Comparison of ENCODE assay signal across 23 cellular contexts in the genomic region with DNA sequence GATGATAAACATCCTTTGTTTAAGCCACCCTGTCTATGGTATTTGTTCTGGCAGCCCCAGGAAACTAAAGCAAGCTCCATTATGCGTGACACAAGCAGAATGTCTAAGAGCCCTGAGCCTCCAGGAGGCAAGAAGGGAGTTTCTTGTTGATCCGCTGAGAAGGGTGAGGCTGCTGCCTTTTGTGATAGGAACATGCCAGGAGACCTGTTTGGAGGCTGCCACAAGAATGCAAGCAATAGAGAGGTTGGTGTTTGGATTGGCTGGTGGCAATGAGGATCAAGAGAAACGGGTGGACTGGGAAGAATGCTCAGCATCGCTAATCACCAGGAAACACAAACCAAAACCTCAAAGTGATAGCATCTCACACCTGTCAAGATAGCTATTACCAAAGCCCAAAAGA.
DNase-seq lines count a peak whose midpoint lies in the region; TF ChIP-seq lines count a peak whose summit lies in the region.
"Had no signal": no experiment of that assay in that cellular context is flagged by ENCODE, and none has a peak within 500 bp of the region (broad histone marks: within the 10 kb centered on the region; RNA-seq: fewer than 3 reads in every experiment).

No MANE protein-coding gene starts in this region.

- H3K27ac ChIP-seq in right atrium auricular region = no peak overlapping the region
- no peak overlapping the region for H3K27ac ChIP-seq in left ventricle myocardium inferior (replicated peaks)
- H3K27ac ChIP-seq in testis = no peak overlapping the region
- H3K27ac ChIP-seq: BLaER1, RWPE1, SK-N-MC had no signal

- CTCF ChIA-PET in GM10248 (lab: Yijun Ruan, JAX) = no interaction called here

- intact Hi-C loops in left ventricle myocardium inferior (cut with micrococcal nuclease) (no loop called here), testis (cut with DNase I; ENCODE audit: low total_unique reads) (no loop called here)

- H3K4me3 ChIP-seq in right atrium auricular region (no peak overlapping the region), left ventricle myocardium inferior (no peak overlapping the region), testis (no peak overlapping the region)
- H3K4me3 ChIP-seq: BLaER1, GM23338, SK-N-MC had no signal

- H3K36me3 ChIP-seq in right atrium auricular region = no peaks in the 10 kb centered on the region
- H3K36me3 ChIP-seq in left ventricle myocardium inferior = no peaks in the 10 kb centered on the region
- no peaks in the 10 kb centered on the region for H3K36me3 ChIP-seq in testis (ENCODE audit: low read depth, missing control alignments)
- H3K36me3 ChIP-seq: BLaER1 had no signal

- H3K27me3 ChIP-seq in right atrium auricular region (no peaks in the 10 kb centered on the region), left ventricle myocardium inferior (ENCODE audit: low read depth) (peaks cover 42% of the 10 kb centered on the region), testis (no peaks in the 10 kb centered on the region)
- H3K27me3 ChIP-seq: BLaER1 had no signal

- 60 to 83% methylated on average over 4 of the region's 4 CpGs for WGBS in testis, 2 donors

- POLR2A ChIA-PET in GM10248 (lab: Yijun Ruan, JAX) = no interaction called here

- TF ChIP-seq POLR2A in testis (IDR thresholded peaks at IDR 0.05) = no peak

- TF ChIP-seq CTCF in right atrium auricular region (IDR thresholded peaks at IDR 0.05) (no peak), left ventricle myocardium inferior (IDR thresholded peaks at IDR 0.05; ENCODE audit: borderline replicate concordance) (no peak), GM10248 (IDR thresholded peaks at IDR 0.05; ENCODE audit: control extremely low read depth, extremely low read depth, low read depth, missing control alignments) (no peak), testis (IDR thresholded peaks at IDR 0.05) (no peak)

- H3K9me3 ChIP-seq in right atrium auricular region = no peaks in the 10 kb centered on the region
- H3K9me3 ChIP-seq in left ventricle myocardium inferior (replicated peaks) = peaks cover 4% of the 10 kb centered on the region
- no peaks in the 10 kb centered on the region for H3K9me3 ChIP-seq in testis
- H3K9me3 ChIP-seq: BLaER1 had no signal

- H3K4me1 ChIP-seq in right atrium auricular region = peaks cover 0 to 15% of the 10 kb centered on the region in 2 donors
- peaks cover 17% of the 10 kb centered on the region for H3K4me1 ChIP-seq in left ventricle myocardium inferior
- peaks cover 4% of the 10 kb centered on the region for H3K4me1 ChIP-seq in testis
- H3K4me1 ChIP-seq: BLaER1 had no signal

- peak; percentile 38 for DNase-seq in right atrium auricular region (ENCODE audit: low spot score)
- DNase-seq in left ventricle myocardium inferior = no peak
- DNase-seq in SW480 (ENCODE audit: low spot score) = peak; percentile 51
- peak; percentile 41 for DNase-seq in islet precursor cell
- no peak for DNase-seq in GM10248 (ENCODE audit: extremely low spot score)
- DNase-seq in NCI-H345 (lab: John Stamatoyannopoulos, UW) = no peak
- DNase-seq in testis = no peak
- DNase-seq in NCI-H2196 treated with DMSO at 0.1 percent for 48 hours (lab: John Stamatoyannopoulos, UW; ENCODE audit: unreplicated experiment) = no peak
- DNase-seq: 8988T; CD4-positive, CD25-positive, alpha-beta regulatory T cell; H9; KG1; NCI-H1048; NCI-H1417; NCI-H1694 treated with DMSO at 0.1 percent for 48 hours; NCI-H2081 treated with DMSO at 0.1 percent for 48 hours; NCI-H510A; NCI-H69; SHP77 had no signal

Comparison
In these comparisons a context has a peak if more than half of its experiments do, and no peak if none do; other contexts are left out.
1. DNase-seq: peak in right atrium auricular region (single experiment), SW480 (single experiment) and islet precursor cell (single experiment); none in left ventricle myocardium inferior (single experiment), GM10248 (single experiment), NCI-H345 (single experiment), testis (single experiment) and NCI-H2196 treated with DMSO at 0.1 percent for 48 hours (single experiment).